9 cellular contexts compared by ENCODE assay signal in the genomic region with DNA sequence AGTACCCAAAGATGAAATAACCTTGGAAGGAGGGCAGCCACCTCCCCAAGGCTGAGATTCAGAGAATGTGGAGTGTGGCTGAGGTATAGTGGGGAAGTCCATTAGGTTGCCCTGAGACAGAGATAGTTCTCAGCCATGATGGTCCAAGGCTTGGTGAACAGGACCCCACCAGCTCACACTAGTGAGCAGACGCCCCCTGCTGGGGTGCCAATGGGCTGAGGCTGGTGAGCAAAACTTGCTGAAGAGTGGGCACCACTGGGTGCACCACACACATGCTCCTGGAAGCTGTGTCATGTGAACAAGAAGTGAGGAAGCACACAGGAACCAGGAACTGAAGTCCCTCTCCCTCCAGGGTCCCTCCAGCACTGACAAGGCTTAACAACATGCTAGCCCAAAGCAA. TPM values are rescaled to one million over a fixed set of nuclear protein-coding genes. Genes with fewer than 3 reads are reported as not detected.
DNase-seq lines count a peak whose midpoint lies in the region; ATAC-seq and TF ChIP-seq lines count a peak whose summit lies in the region.
"Had no signal": no experiment of that assay in that cellular context is flagged by ENCODE, and none has a peak within 500 bp of the region (broad histone marks: within the 10 kb centered on the region; RNA-seq: fewer than 3 reads in every experiment).

No MANE protein-coding gene starts in this region.

- TF ChIP-seq CTCF in WI38 (IDR thresholded peaks at IDR 0.05; ENCODE audit: low read depth, low read length) (peak; percentile 37), nephron (IDR thresholded peaks at IDR 0.05; ENCODE audit: unreplicated experiment in 3 of 3) (peak; percentile 8 to 33 (median 12))

- no peak overlapping the region for H3K4me3 Mint-ChIP-seq in nephron

- H3K36me3 Mint-ChIP-seq in nephron (ENCODE audit: low read depth), result peaks cover 15% of the 10 kb centered on the region

- ATAC-seq in HG03196 (IDR thresholded peaks at IDR 0.05; ENCODE audit: unreplicated experiment), result no peak
- no peak for ATAC-seq in GM21381 (IDR thresholded peaks at IDR 0.05; ENCODE audit: unreplicated experiment)

- H2AFZ ChIP-seq in Karpas-422 (ENCODE audit: low read length), result no peak overlapping the region

- peaks cover 7% of the 10 kb centered on the region for H3K9me3 Mint-ChIP-seq in nephron

- no peak overlapping the region for H3K9ac ChIP-seq in Karpas-422 (ENCODE audit: low read length)

- peak; percentile 55 for DNase-seq in SKM-1 treated with dmso at 0.1 percent for 144 hours (lab: John Stamatoyannopoulos, UW; ENCODE audit: unreplicated experiment)
- DNase-seq in SKM-1 (lab: John Stamatoyannopoulos, UW; ENCODE audit: unreplicated experiment), result no peak
- DNase-seq in Karpas-422, result peak; percentile 84
- DNase-seq in dermis microvascular lymphatic vessel endothelial cell (ENCODE audit: low read depth in 2 of 2), result peak; percentile 17 to 63

- H3K27me3 ChIP-seq in Karpas-422 (ENCODE audit: low read length), result no peaks in the 10 kb centered on the region

- no peaks in the 10 kb centered on the region for H3K4me1 ChIP-seq in Karpas-422 (ENCODE audit: low read length)

- H3K9me2 ChIP-seq in Karpas-422 (replicated peaks; ENCODE audit: insufficient read depth, low read length), result no peaks in the 10 kb centered on the region

- no peaks in the 10 kb centered on the region for H3K4me1 Mint-ChIP-seq in nephron

- H3K27ac Mint-ChIP-seq in nephron, result no peak overlapping the region

- H3K9me3 ChIP-seq in Karpas-422 (ENCODE audit: low read length), result no peaks in the 10 kb centered on the region

- H3K4me3 ChIP-seq in Karpas-422 (ENCODE audit: low read length) (no peak overlapping the region), WI38 (ENCODE audit: low read depth, low read length) (no peak overlapping the region)

- H4K20me1 ChIP-seq in Karpas-422 (ENCODE audit: insufficient read depth, low read depth, low read length), result no peaks in the 10 kb centered on the region; the same call in 1 of the 2 replicates

- no peak overlapping the region for H3K4me2 ChIP-seq in Karpas-422 (ENCODE audit: low read depth, low read length, poor library complexity, severe bottlenecking)

- no peaks in the 10 kb centered on the region for H3K27me3 Mint-ChIP-seq in nephron (ENCODE audit: low read depth)

- H3K36me3 ChIP-seq in Karpas-422 (ENCODE audit: insufficient read depth, low read length), result no peaks in the 10 kb centered on the region

- H3K79me2 ChIP-seq in Karpas-422 (ENCODE audit: low read length), result no peaks in the 10 kb centered on the region

- no peak overlapping the region for H3K27ac ChIP-seq in Karpas-422 (ENCODE audit: low read length)
- H3K27ac ChIP-seq: epithelial cell of prostate had no signal

RNA-seq across cellular contexts. Expression of a gene that starts 8.9 kb away (rescaled TPM):
- total RNA-seq in Karpas-422 (2014; rRNA removed; shearing (Covaris generic); ENCODE audit: low replicate concordance), result 4.2 and 5.0 TPM in 2 replicates
- total RNA-seq in dermis microvascular lymphatic vessel endothelial cell, result 0.13 and 0.39 TPM in 2 replicates

RNA-seq across cellular contexts. Expression of a gene that starts 9.3 kb away (rescaled TPM):
- total RNA-seq in Karpas-422 (2014; rRNA removed; shearing (Covaris generic); ENCODE audit: low replicate concordance), result 31.5 and 65.6 TPM in 2 replicates
- 30.6 TPM in 2 replicates for total RNA-seq in dermis microvascular lymphatic vessel endothelial cell
